ENCODE assay signal across 9 cellular contexts in genomic region chr17:67364847-67365761, GRCh38. TPM values are rescaled to one million over a fixed set of nuclear protein-coding genes. Genes with fewer than 3 reads are reported as not detected.
DNase-seq lines count a peak whose midpoint lies in the region; FAIRE-seq and TF ChIP-seq lines count a peak whose summit lies in the region.
"Had no signal": no experiment of that assay in that cellular context is flagged by ENCODE, and none has a peak within 500 bp of the region (broad histone marks: within the 10 kb centered on the region; RNA-seq: fewer than 3 reads in every experiment).

No MANE protein-coding gene starts in this region.

- peak overlapping the region; percentile 91; the same call in 1 of the 2 replicates for H3K27ac ChIP-seq in WERI-Rb-1
- H3K27ac ChIP-seq in smooth muscle cell (ENCODE audit: low read depth): peak overlapping the region; percentile 95

- no peak for TF ChIP-seq POLR2A in GM12891 (IDR thresholded peaks at IDR 0.05; ENCODE audit: low read depth, low read length)

- H3K4me3 ChIP-seq in WERI-Rb-1 (ENCODE audit: low read depth, low read length) (peak overlapping the region; percentile 97), smooth muscle cell (peak overlapping the region; percentile 96)

- H2AFZ ChIP-seq in smooth muscle cell (ENCODE audit: low read depth): no peak overlapping the region

- H3K27me3 Mint-ChIP-seq in glutamatergic neuron (ENCODE audit: unreplicated experiment): peaks cover 3% of the 10 kb centered on the region

- FAIRE-seq in GM12891 (lab: Jason Lieb, UNC): no peak
- FAIRE-seq: A204.1 had no signal

- H3K9ac ChIP-seq in smooth muscle cell (ENCODE audit: low read depth): peak overlapping the region; percentile 98

- peaks cover 63% of the 10 kb centered on the region for H3K79me2 ChIP-seq in smooth muscle cell (ENCODE audit: low read depth)

- H3K4me2 ChIP-seq in smooth muscle cell: peak overlapping the region; percentile 94

- DNase-seq in DMS 273 (lab: John Stamatoyannopoulos, UW; ENCODE audit: unreplicated experiment): peak; percentile 44
- DNase-seq in DMS 273 treated with DMSO at 0.1 percent for 48 hours (lab: John Stamatoyannopoulos, UW): no peak
- DNase-seq in WERI-Rb-1: no peak
- DNase-seq in glutamatergic neuron: no peak
- no peak for DNase-seq in smooth muscle cell (lab: John Stamatoyannopoulos, UW; ENCODE audit: unreplicated experiment)
- no peak for DNase-seq in glomerular visceral epithelial cell (ENCODE audit: extremely low spot score)
- no peak for DNase-seq in GM12891 (ENCODE audit: insufficient read length, low spot score)
- DNase-seq in cerebellar nuclear complex (lab: John Stamatoyannopoulos, UW): no peak

- peaks cover 51% of the 10 kb centered on the region for H3K36me3 ChIP-seq in WERI-Rb-1
- no peaks in the 10 kb centered on the region for H3K36me3 ChIP-seq in smooth muscle cell (ENCODE audit: low read depth)

- no peaks in the 10 kb centered on the region for H3F3A ChIP-seq in smooth muscle cell (ENCODE audit: low read depth)

- no peaks in the 10 kb centered on the region for H3K9me3 Mint-ChIP-seq in glutamatergic neuron (ENCODE audit: unreplicated experiment)

- peaks cover 16% of the 10 kb centered on the region for H3K4me1 ChIP-seq in smooth muscle cell (ENCODE audit: low read depth)

- H4K20me1 ChIP-seq in smooth muscle cell (ENCODE audit: low read depth): peaks cover 58% of the 10 kb centered on the region

- peaks cover 12% of the 10 kb centered on the region for H3K4me1 Mint-ChIP-seq in glutamatergic neuron (ENCODE audit: low read depth, unreplicated experiment)

- 83% methylated on average over 26 of the region's 26 CpGs for WGBS in smooth muscle cell (ENCODE audit: low lambda C conversion rate)

- H3K27me3 ChIP-seq in WERI-Rb-1 (ENCODE audit: insufficient read depth, low read depth, severe bottlenecking): no peaks in the 10 kb centered on the region
- no peaks in the 10 kb centered on the region for H3K27me3 ChIP-seq in smooth muscle cell (ENCODE audit: low read depth)

- TF ChIP-seq CTCF in WERI-Rb-1 (IDR thresholded peaks at IDR 0.05; ENCODE audit: low read depth, low read length): no peak
- TF ChIP-seq CTCF in glutamatergic neuron (IDR thresholded peaks at IDR 0.05; ENCODE audit: partially characterized antibody, unreplicated experiment): no peak
- TF ChIP-seq CTCF in smooth muscle cell (IDR thresholded peaks at IDR 0.05; ENCODE audit: borderline replicate concordance, insufficient read depth, poor library complexity, severe bottlenecking): no peak

- H3K27ac Mint-ChIP-seq in glutamatergic neuron (ENCODE audit: unreplicated experiment): peak overlapping the region; percentile 91

- H3K4me3 Mint-ChIP-seq in glutamatergic neuron (ENCODE audit: unreplicated experiment): peak overlapping the region; percentile 97

- H3K36me3 Mint-ChIP-seq in glutamatergic neuron (ENCODE audit: unreplicated experiment): no peaks in the 10 kb centered on the region

- no peaks in the 10 kb centered on the region for H3K9me3 ChIP-seq in WERI-Rb-1 (ENCODE audit: severe bottlenecking)
- no peaks in the 10 kb centered on the region for H3K9me3 ChIP-seq in smooth muscle cell (replicated peaks; ENCODE audit: low read depth)

TF ChIP-seq in GM12891, 5 proteins besides CTCF, POLR2A, EP300 and RAD21:
- TF ChIP-seq TAF1 (IDR thresholded peaks at IDR 0.05; ENCODE audit: low read depth, low read length) (no peak), POLR2AphosphoS5 (IDR thresholded peaks at IDR 0.05; ENCODE audit: low read depth, low read length) (no peak), SPI1 (IDR thresholded peaks at IDR 0.05; ENCODE audit: low read depth, low read length) (no peak), POU2F2 (IDR thresholded peaks at IDR 0.05; ENCODE audit: low read depth, low read length) (no peak), PAX5 (IDR thresholded peaks at IDR 0.05; ENCODE audit: insufficient read depth, low read length, severe bottlenecking) (no peak)

RNA-seq across cellular contexts. Expression of gene PSMD12, which starts 1.3 kb away (rescaled TPM):
- total RNA-seq in glutamatergic neuron (ENCODE audit: unreplicated experiment) (55.7 TPM), smooth muscle cell (34.7 and 48.4 TPM in 2 replicates)
- 51.7 and 65.9 TPM in 2 replicates for polyA plus RNA-seq in smooth muscle cell
- 34.1 TPM for polyA plus RNA-seq in GM12891 (2012; ENCODE audit: low read depth, missing spikeins)

RNA-seq across cellular contexts. Expression of gene PITPNC1, which starts 12.0 kb away (rescaled TPM):
- 40.3 TPM for total RNA-seq in glutamatergic neuron (ENCODE audit: unreplicated experiment)
- 5.8 and 9.6 TPM in 2 replicates for total RNA-seq in smooth muscle cell
- polyA plus RNA-seq in smooth muscle cell: 12.5 and 17.4 TPM in 2 replicates
- polyA plus RNA-seq in GM12891 (2012; ENCODE audit: low read depth, missing spikeins): 15.5 TPM
